Comparison of ENCODE assay signal across 8 cellular contexts in the genomic region with DNA sequence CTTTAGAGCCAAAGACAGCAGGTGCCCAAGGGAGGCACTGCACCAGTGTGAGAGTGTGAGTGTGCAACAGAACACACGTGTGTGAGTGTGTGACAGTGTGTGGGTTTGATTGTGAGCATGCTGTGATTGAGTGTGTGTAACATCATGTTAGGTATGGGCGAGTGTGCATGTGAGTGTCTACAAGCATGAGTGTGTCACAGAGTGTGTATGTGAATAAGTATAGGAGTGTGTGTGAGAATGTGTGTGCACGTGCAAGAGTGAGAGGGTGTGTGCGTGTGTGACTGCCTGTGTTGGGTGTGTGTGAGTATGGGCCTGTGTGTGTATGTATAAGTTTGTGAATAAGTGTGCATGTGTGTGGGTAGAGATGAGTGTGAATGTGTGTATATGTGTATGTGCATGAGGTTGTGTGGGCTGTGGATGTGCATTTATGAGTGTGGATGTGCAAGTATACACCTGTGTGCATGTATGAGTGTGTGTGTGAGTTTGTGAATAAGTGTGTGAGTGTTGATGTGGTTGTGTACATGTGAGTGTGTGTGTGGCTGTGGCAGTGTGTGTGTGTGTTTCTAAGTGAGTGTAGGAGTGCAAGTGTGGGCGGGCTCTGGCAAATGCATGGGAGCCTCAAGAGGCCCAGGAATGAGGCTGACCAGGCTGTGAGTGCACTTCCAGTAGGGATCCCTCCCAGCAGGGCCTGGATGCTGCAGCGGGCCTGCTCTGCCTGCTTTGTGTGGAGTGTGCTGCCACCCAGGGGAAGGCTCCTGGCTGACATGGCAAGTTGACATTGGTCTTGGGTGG.
DNase-seq lines count a peak whose midpoint lies in the region; ATAC-seq, FAIRE-seq and TF ChIP-seq lines count a peak whose summit lies in the region.

No MANE protein-coding gene starts in this region.

- intact Hi-C loops in body of pancreas (cut with DNase I), result loop anchor here (5.0 to 10.0 kb wide), 2 partner anchors 234 to 956 kb away; no protein-coding TSS in a partner anchor

- H3K27me3 ChIP-seq in body of pancreas, result no peaks in the 10 kb centered on the region

- ATAC-seq in A549 (peak; percentile 98), GM19463 (IDR thresholded peaks at IDR 0.05; ENCODE audit: unreplicated experiment) (peak; percentile 67), body of pancreas (peak; percentile 82)

- WGBS in A549 (ENCODE audit: missing lambda C conversion rate), result 67% methylated on average over 5 of the region's 6 CpGs
- 56 to 61% methylated on average over 6 of the region's 6 CpGs for WGBS in body of pancreas, 2 donors

- no peak for TF ChIP-seq EP300 in A549 (IDR thresholded peaks at IDR 0.05)

- peak; percentile 95 to 97 for TF ChIP-seq RAD21 in A549 (conservative IDR thresholded peaks at IDR 0.05 in 1 of 2, IDR thresholded peaks at IDR 0.05 in 1 of 2)

- POLR2A ChIA-PET in A549 (lab: Yijun Ruan, JAX), result no interaction called here

- H3K4me3 ChIP-seq in A549, result no peak overlapping the region
- no peak overlapping the region for H3K4me3 ChIP-seq in body of pancreas

- H3K9me3 ChIP-seq in A549, result no peaks in the 10 kb centered on the region
- H3K9me3 ChIP-seq in body of pancreas, result no peaks in the 10 kb centered on the region

- CTCF ChIA-PET in A549 (lab: Yijun Ruan, JAX), result interaction anchor here (0.7 to 2.7 kb wide), 9 partner anchors 133 to 1148 kb away, joined by 3 to 14 read pairs (median 4); no protein-coding TSS in a partner anchor

- TF ChIP-seq POLR2A in A549 (IDR thresholded peaks at IDR 0.05; ENCODE audit: low read length) (no peak), body of pancreas (IDR thresholded peaks at IDR 0.05) (no peak)

- DNase-seq in A549 (ENCODE audit: low read depth in 1 of 2, low spot score in 1 of 2) (peak; percentile 77 to 84), NCI-H226 (peak; percentile 77), body of pancreas (peak; percentile 64 to 82 (median 78)), iPS-NIHi7 (ENCODE audit: extremely low spot score) (peak; percentile 87), smooth muscle cell of the brain vasculature (ENCODE audit: low read depth, low spot score) (peak; percentile 73), NCI-H1694 treated with DMSO at 0.1 percent for 48 hours (lab: John Stamatoyannopoulos, UW) (no peak)
- DNase-seq in activated CD4-positive, alpha-beta T cell treated with anti-CD3 and anti-CD28 coated beads, Interleukin-2, amount 50 U/mL, for 4 hours, result no peak

- H3K4me1 ChIP-seq in A549, result peaks cover 26% of the 10 kb centered on the region
- peaks cover 6% of the 10 kb centered on the region for H3K4me1 ChIP-seq in body of pancreas

- H3K36me3 ChIP-seq in body of pancreas (replicated peaks in 1 of 2; ENCODE audit: insufficient read depth in 1 of 2, low read depth in 2 of 2), result no peaks in the 10 kb centered on the region

- H3K27ac ChIP-seq in A549 (peak overlapping the region; percentile 27 to 65; a peak in 3 of 6 replicates), body of pancreas (no peak overlapping the region)

- TF ChIP-seq CTCF in A549 (IDR thresholded peaks at IDR 0.05), result peak; percentile 66
- TF ChIP-seq CTCF in body of pancreas (IDR thresholded peaks at IDR 0.05), result peak; percentile 11 to 85 (median 75)

- FAIRE-seq in A549 (lab: Jason Lieb, UNC), result no peak

- no peak overlapping the region for H3K4me2 ChIP-seq in A549

TF ChIP-seq in A549, 52 proteins besides CTCF, POLR2A, EP300 and RAD21:
- peak; percentile 87 for TF ChIP-seq SMC3 (IDR thresholded peaks at IDR 0.05)
- no peak for TF ChIP-seq RFX5 (IDR thresholded peaks at IDR 0.05)
- TF ChIP-seq RARB (CRISPR knock-in tag; IDR thresholded peaks at IDR 0.05), result no peak
- TF ChIP-seq HOXB13 (CRISPR knock-in tag; IDR thresholded peaks at IDR 0.05; ENCODE audit: low read depth), result no peak
- 0 out of 2 replicates have a peak, but pooled peaks have one; percentile 22 for TF ChIP-seq MYC (IDR thresholded peaks at IDR 0.05; ENCODE audit: borderline replicate concordance, low read length)
- no peak for TF ChIP-seq POLR2AphosphoS2 (conservative IDR thresholded peaks at IDR 0.05; ENCODE audit: low read length)
- TF ChIP-seq FOXS1 (CRISPR knock-in tag; IDR thresholded peaks at IDR 0.05), result no peak
- TF ChIP-seq, protein P1, sequence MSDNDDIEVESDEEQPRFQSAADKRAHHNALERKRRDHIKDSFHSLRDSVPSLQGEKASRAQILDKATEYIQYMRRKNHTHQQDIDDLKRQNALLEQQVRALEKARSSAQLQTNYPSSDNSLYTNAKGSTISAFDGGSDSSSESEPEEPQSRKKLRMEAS (IDR thresholded peaks at IDR 0.05), result 0 out of 2 replicates have a peak, but pooled peaks have one; percentile 32

Comparison
In these comparisons a context has a peak if more than half of its experiments do, and no peak if none do; other contexts are left out.
1. DNase-seq: peak in A549 (2 of 2), NCI-H226 (single experiment), body of pancreas (4 of 4), iPS-NIHi7 (single experiment) and smooth muscle cell of the brain vasculature (single experiment); none in NCI-H1694 treated with DMSO at 0.1 percent for 48 hours (single experiment) and activated CD4-positive, alpha-beta T cell treated with anti-CD3 and anti-CD28 coated beads, Interleukin-2, amount 50 U/mL, for 4 hours (0 of 2).
2. H3K27ac ChIP-seq: peak in A549 (2 of 2); none in body of pancreas (0 of 4).
3. Peak in every context shown above with its lines, with median percentiles within 50 percentile points of each other: ATAC-seq.